ENCODE assay signal across 2 cellular contexts in genomic region chr12:116532428-116532827, GRCh38.
TF ChIP-seq lines count a peak whose summit lies in the region.

No MANE protein-coding gene starts in this region.

TF ChIP-seq in SK-N-SH, 30 proteins besides CTCF, POLR2A, EP300 and RAD21 (continued from another document):
- TF ChIP-seq, protein P1, sequence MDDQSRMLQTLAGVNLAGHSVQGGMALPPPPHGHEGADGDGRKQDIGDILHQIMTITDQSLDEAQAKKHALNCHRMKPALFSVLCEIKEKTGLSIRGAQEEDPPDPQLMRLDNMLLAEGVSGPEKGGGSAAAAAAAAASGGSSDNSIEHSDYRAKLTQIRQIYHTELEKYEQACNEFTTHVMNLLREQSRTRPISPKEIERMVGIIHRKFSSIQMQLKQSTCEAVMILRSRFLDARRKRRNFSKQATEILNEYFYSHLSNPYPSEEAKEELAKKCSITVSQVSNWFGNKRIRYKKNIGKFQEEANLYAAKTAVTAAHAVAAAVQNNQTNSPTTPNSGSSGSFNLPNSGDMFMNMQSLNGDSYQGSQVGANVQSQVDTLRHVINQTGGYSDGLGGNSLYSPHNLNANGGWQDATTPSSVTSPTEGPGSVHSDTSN (IDR thresholded peaks at IDR 0.05), result no peak
- TF ChIP-seq YY1 (IDR thresholded peaks at IDR 0.05; ENCODE audit: low read depth), result no peak
- no peak for TF ChIP-seq POLR2AphosphoS5 (IDR thresholded peaks at IDR 0.05; ENCODE audit: low read depth, low read length)
- TF ChIP-seq TEAD4 (IDR thresholded peaks at IDR 0.05; ENCODE audit: borderline replicate concordance, insufficient read depth), result no peak

TF ChIP-seq in SK-N-SH treated with all-trans-retinoic acid at 6 μM for 48 hours, 23 proteins besides CTCF, POLR2A, EP300 and RAD21 (continued from another document):
- TF ChIP-seq ESRRG (CRISPR knock-in tag; IDR thresholded peaks at IDR 0.05) (no peak), GLIS3 (CRISPR knock-in tag; IDR thresholded peaks at IDR 0.05) (no peak), CSDC2 (CRISPR knock-in tag; IDR thresholded peaks at IDR 0.05) (no peak), ZFP30 (CRISPR knock-in tag; IDR thresholded peaks at IDR 0.05) (no peak), PATZ1 (CRISPR knock-in tag; IDR thresholded peaks at IDR 0.05; ENCODE audit: borderline replicate concordance) (no peak)
TF ChIP-seq in SK-N-SH treated with all-trans-retinoic acid at 6 μM for 48 hours: peak in this region for 0.
